ENCODE assay signal across 9 cellular contexts in the genomic region with DNA sequence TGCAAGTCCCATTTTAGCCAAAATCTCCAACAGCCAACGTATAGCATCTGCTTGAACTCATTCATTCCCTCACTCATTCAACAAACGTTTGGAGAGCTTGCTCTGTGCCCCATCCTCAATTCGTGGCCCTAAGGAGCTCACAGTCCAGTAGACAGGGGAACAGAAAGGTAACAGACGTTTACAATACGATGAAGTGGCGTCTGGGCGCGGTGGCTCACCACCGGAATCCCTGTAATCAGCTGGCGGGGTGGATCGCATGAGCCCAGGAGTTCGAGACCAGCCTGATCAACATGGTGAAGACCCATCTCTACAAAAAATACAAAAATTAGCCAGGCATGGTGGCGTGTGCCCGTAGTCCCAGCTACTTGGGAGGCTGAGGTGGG. TPM values are rescaled to one million over a fixed set of nuclear protein-coding genes. Genes with fewer than 3 reads are reported as not detected.
DNase-seq lines count a peak whose midpoint lies in the region; ATAC-seq and TF ChIP-seq lines count a peak whose summit lies in the region.
"Had no signal": no experiment of that assay in that cellular context is flagged by ENCODE, and none has a peak within 500 bp of the region (broad histone marks: within the 10 kb centered on the region; RNA-seq: fewer than 3 reads in every experiment).

No MANE protein-coding gene starts in this region.

- no peaks in the 10 kb centered on the region for H3K9me2 ChIP-seq in GM23338 (ENCODE audit: insufficient read depth)

- H3K9me3 ChIP-seq in endodermal cell (ENCODE audit: control insufficient read depth, low read length), result no peaks in the 10 kb centered on the region
- no peaks in the 10 kb centered on the region for H3K9me3 ChIP-seq in prostate gland

- peak overlapping the region; percentile 97 for H2AFZ ChIP-seq in GM23338

- H3K27ac ChIP-seq in GM23338 (ENCODE audit: low read depth), result no peak overlapping the region
- H3K27ac ChIP-seq in RWPE1, result peak overlapping the region; percentile 90
- no peak overlapping the region for H3K27ac ChIP-seq in endodermal cell (ENCODE audit: low read depth, low read length)
- H3K27ac ChIP-seq in rectal smooth muscle tissue (ENCODE audit: low read depth, low read length), result peak overlapping the region; percentile 27
- no peak overlapping the region for H3K27ac ChIP-seq in prostate gland

- H4K20me1 ChIP-seq in GM23338 (replicated peaks; ENCODE audit: insufficient read depth), result peaks cover 24% of the 10 kb centered on the region; the same call in 1 of the 2 replicates

- CTCF ChIA-PET in RWPE1 (lab: Yijun Ruan, JAX), result interaction anchor here (0.5 to 0.7 kb wide), 2 partner anchors 33 to 180 kb away, joined by 3 read pairs; no protein-coding TSS in a partner anchor

- H3K27me3 Mint-ChIP-seq in GM23338 (ENCODE audit: insufficient read depth, low read depth, poor library complexity) (peaks cover 14% of the 10 kb centered on the region), endodermal cell (ENCODE audit: insufficient read depth) (peaks cover 6% of the 10 kb centered on the region)

- TF ChIP-seq CTCF in GM23338 (conservative IDR thresholded peaks at IDR 0.05; ENCODE audit: low read depth in 2 of 2) (no peak), RWPE1 (conservative IDR thresholded peaks at IDR 0.05; ENCODE audit: low read depth) (no peak), endodermal cell (conservative IDR thresholded peaks at IDR 0.05) (no peak), prostate gland (IDR thresholded peaks at IDR 0.05) (no peak)

- H3K9me3 Mint-ChIP-seq in GM23338 (no peaks in the 10 kb centered on the region), endodermal cell (no peaks in the 10 kb centered on the region)

- peaks cover 33% of the 10 kb centered on the region for H3K79me2 ChIP-seq in GM23338 (replicated peaks; ENCODE audit: insufficient read depth)

- H3K27me3 ChIP-seq in GM23338 (ENCODE audit: insufficient read depth), result no peaks in the 10 kb centered on the region
- H3K27me3 ChIP-seq in endodermal cell (ENCODE audit: control insufficient read depth, insufficient read depth, low read length, poor library complexity, severe bottlenecking), result no peaks in the 10 kb centered on the region
- H3K27me3 ChIP-seq in rectal smooth muscle tissue (ENCODE audit: control insufficient read depth, insufficient read depth, low read length), result no peaks in the 10 kb centered on the region
- no peaks in the 10 kb centered on the region for H3K27me3 ChIP-seq in prostate gland (replicated peaks; ENCODE audit: insufficient read depth)

- peaks cover 10% of the 10 kb centered on the region; the same call in 1 of the 2 replicates for H3K4me1 ChIP-seq in GM23338 (ENCODE audit: insufficient read depth)
- H3K4me1 ChIP-seq in endodermal cell (ENCODE audit: control insufficient read depth, insufficient read depth, low read length), result peaks cover 10% of the 10 kb centered on the region
- H3K4me1 ChIP-seq in rectal smooth muscle tissue (ENCODE audit: control insufficient read depth, insufficient read depth, low read length), result peaks cover 7% of the 10 kb centered on the region
- no peaks in the 10 kb centered on the region for H3K4me1 ChIP-seq in prostate gland (replicated peaks)

- WGBS in endodermal cell (ENCODE audit: insufficient coverage in 1 of 2, insufficient read length in 1 of 2), 2 experiments, result 87 to 89% methylated on average over 10 to 14 of the region's 14 CpGs
- WGBS in prostate gland, result 84% methylated on average over 14 of the region's 14 CpGs

- H3K4me1 Mint-ChIP-seq in GM23338 (peaks cover 24% of the 10 kb centered on the region), endodermal cell (peaks cover 34% of the 10 kb centered on the region)

- H3K36me3 ChIP-seq in GM23338 (ENCODE audit: insufficient read depth) (no peaks in the 10 kb centered on the region), endodermal cell (ENCODE audit: control insufficient read depth, insufficient read depth, low read length) (no peaks in the 10 kb centered on the region), rectal smooth muscle tissue (ENCODE audit: control insufficient read depth, insufficient read depth, low read length) (no peaks in the 10 kb centered on the region), prostate gland (no peaks in the 10 kb centered on the region)

- H3F3A ChIP-seq in GM23338 (replicated peaks; ENCODE audit: low read depth), result 0 out of 2 replicates have a peak, but pooled peaks cover 2% of the 10 kb centered on the region

- DNase-seq in GM23338 (ENCODE audit: low spot score), result no peak
- DNase-seq in RWPE1 (ENCODE audit: low spot score), result no peak
- no peak for DNase-seq in endodermal cell
- DNase-seq in prostate gland (ENCODE audit: low spot score), result no peak
- no peak for DNase-seq in pons (ENCODE audit: low spot score)
- DNase-seq in GOT3 (lab: John Stamatoyannopoulos, UW), result no peak

- peak overlapping the region; percentile 54 for H3K4me3 ChIP-seq in GM23338
- H3K4me3 ChIP-seq in endodermal cell (ENCODE audit: low read length), result peak overlapping the region; percentile 66
- H3K4me3 ChIP-seq in rectal smooth muscle tissue (ENCODE audit: low read length), result peak overlapping the region; percentile 49
- H3K4me3 ChIP-seq in prostate gland, result peak overlapping the region in 1 of 2 donors; percentile 39

- TF ChIP-seq POLR2A in prostate gland (IDR thresholded peaks at IDR 0.05), result no peak

- POLR2A ChIA-PET in RWPE1 (lab: Yijun Ruan, JAX; ENCODE audit: low non-redundant PET), result no interaction called here

- intact Hi-C loops in prostate gland (cut with DNase I), result no loop called here

- H3K4me3 Mint-ChIP-seq in GM23338, result peak overlapping the region; percentile 59
- H3K4me3 Mint-ChIP-seq in endodermal cell, result peak overlapping the region; percentile 79

- no peaks in the 10 kb centered on the region for H3K36me3 Mint-ChIP-seq in GM23338 (ENCODE audit: low read depth)
- H3K36me3 Mint-ChIP-seq in endodermal cell (ENCODE audit: low read depth), result no peaks in the 10 kb centered on the region

- ATAC-seq in GM23338 (no peak), HG03571 (IDR thresholded peaks at IDR 0.05; ENCODE audit: unreplicated experiment) (no peak)

- peak overlapping the region; percentile 80 for H3K4me2 ChIP-seq in GM23338

- no peak overlapping the region for H3K9ac ChIP-seq in endodermal cell (ENCODE audit: extremely low read depth, low read length, poor library complexity, severe bottlenecking)
- no peak overlapping the region for H3K9ac ChIP-seq in rectal smooth muscle tissue (ENCODE audit: low read length)

- H3K27ac Mint-ChIP-seq in GM23338 (peak overlapping the region; percentile 47), endodermal cell (peak overlapping the region; percentile 27)

TF ChIP-seq in GM23338, 12 proteins besides CTCF, POLR2A, EP300 and RAD21:
- TF ChIP-seq STAT1 (IDR thresholded peaks at IDR 0.05; ENCODE audit: unreplicated experiment), result no peak
- TF ChIP-seq JUNB (IDR thresholded peaks at IDR 0.05; ENCODE audit: unreplicated experiment), result no peak
- no peak for TF ChIP-seq ZNF331 (CRISPR knock-in tag; IDR thresholded peaks at IDR 0.05; ENCODE audit: low read depth)

RNA-seq across cellular contexts. Expression of gene E2F1, which starts 0.8 kb away (rescaled TPM):
- total RNA-seq in GM23338 (2014; rRNA removed; shearing (Covaris generic)), result 42.6 and 45.0 TPM in 2 replicates
- polyA plus RNA-seq in GM23338 (2016; fragmentation: Nextera tagmentation; extraction: Ambion mirVana), result 12.1 and 13.9 TPM in 2 replicates
- total RNA-seq in endodermal cell, result 10 to 100 TPM; 26.9 to 33.7 TPM
- polyA plus RNA-seq in endodermal cell (2013, experiment 1 of 2), result 35.1 TPM
- 28.9 TPM for polyA plus RNA-seq in endodermal cell (2013, experiment 2 of 2)
- 10 to 100 TPM in 1 of 2 donors, 1 to 10 TPM in 1; 2.0 to 10.1 TPM for total RNA-seq in prostate gland

RNA-seq across cellular contexts. Expression of gene NECAB3, which starts 12.7 kb away (rescaled TPM):
- total RNA-seq in GM23338 (2014; rRNA removed; shearing (Covaris generic)), result 28.4 TPM in 2 replicates
- polyA plus RNA-seq in GM23338 (2016; fragmentation: Nextera tagmentation; extraction: Ambion mirVana), result 8.5 and 13.4 TPM in 2 replicates
- total RNA-seq in endodermal cell, result 10 to 100 TPM; 77.2 to 92.3 TPM
- polyA plus RNA-seq in endodermal cell (2013, experiment 1 of 2), result 29.9 TPM
- polyA plus RNA-seq in endodermal cell (2013, experiment 2 of 2), result 27.4 TPM
- 100 to 1,000 TPM; 142 to 156 TPM for total RNA-seq in prostate gland

RNA-seq across cellular contexts. Expression of gene ACTL10, which starts 20.2 kb away (rescaled TPM):
- total RNA-seq in GM23338 (2014; rRNA removed; shearing (Covaris generic)), result 0.08 and 1.9 TPM in 2 replicates
- 0.66 and 0.71 TPM in 2 replicates for polyA plus RNA-seq in GM23338 (2016; fragmentation: Nextera tagmentation; extraction: Ambion mirVana)
- total RNA-seq in endodermal cell, result under 1 TPM in 1 of 2 donors, not detected in 1; 0.42 TPM
- 0.28 TPM for polyA plus RNA-seq in endodermal cell (2013, experiment 1 of 2)
- polyA plus RNA-seq in endodermal cell (2013, experiment 2 of 2), result 0.17 TPM
- 1 to 10 TPM; 7.9 to 8.5 TPM for total RNA-seq in prostate gland

RNA-seq across cellular contexts. Expression of gene C20orf144, which starts 24.8 kb away (rescaled TPM):
- total RNA-seq in GM23338 (2014; rRNA removed; shearing (Covaris generic)), result 0.66 TPM in 1 of 2 replicates, not detected in the other
- 0.10 and 0.26 TPM in 2 replicates for polyA plus RNA-seq in GM23338 (2016; fragmentation: Nextera tagmentation; extraction: Ambion mirVana)
- total RNA-seq in endodermal cell (under 1 TPM in 1 of 2 donors, not detected in 1; 0.44 TPM), prostate gland (under 1 TPM; 0.14 to 0.91 TPM)
- 0.18 TPM for polyA plus RNA-seq in endodermal cell (2013, experiment 1 of 2)
- 0.17 TPM for polyA plus RNA-seq in endodermal cell (2013, experiment 2 of 2)
- total RNA-seq: glomerular endothelial cell had no signal

RNA-seq across cellular contexts. Expression of gene PXMP4, which starts 33.1 kb away (rescaled TPM):
- total RNA-seq in GM23338 (2014; rRNA removed; shearing (Covaris generic)), result 0.39 and 1.2 TPM in 2 replicates
- polyA plus RNA-seq in GM23338 (2016; fragmentation: Nextera tagmentation; extraction: Ambion mirVana), result 2.7 and 3.5 TPM in 2 replicates
- total RNA-seq in endodermal cell (1 to 10 TPM; 1.5 to 3.8 TPM), prostate gland (10 to 100 TPM; 13.3 to 25.5 TPM)
- 1.6 TPM for polyA plus RNA-seq in endodermal cell (2013, experiment 1 of 2)
- polyA plus RNA-seq in endodermal cell (2013, experiment 2 of 2), result 1.8 TPM

Comparison
In these comparisons a context has a peak if more than half of its experiments do, and no peak if none do; other contexts are left out.
1. H3K27ac ChIP-seq: peak in RWPE1 (single experiment) and rectal smooth muscle tissue (single experiment); none in GM23338 (single experiment), endodermal cell (single experiment) and prostate gland (0 of 2).